Comparison of ENCODE assay signal across 20 cellular contexts in the genomic region with DNA sequence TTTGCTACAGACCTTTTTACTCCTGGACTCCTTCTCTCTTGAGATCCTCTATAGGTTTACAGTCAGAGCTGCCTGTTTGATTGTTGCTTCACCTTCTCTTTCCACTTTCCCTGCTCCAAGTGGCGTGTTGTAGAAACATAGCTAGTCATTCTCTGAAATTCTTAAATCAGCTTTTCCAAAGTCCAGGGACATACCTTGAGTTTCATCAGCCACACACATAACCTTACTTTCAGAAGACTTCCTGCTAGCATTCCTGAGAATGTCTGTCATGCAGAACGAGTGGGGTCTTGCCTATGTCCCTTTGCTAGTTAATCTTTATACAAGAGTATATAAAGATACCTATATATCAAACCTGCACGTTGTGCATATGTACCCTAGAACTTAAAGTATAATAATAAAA.
DNase-seq lines count a peak whose midpoint lies in the region; ATAC-seq and TF ChIP-seq lines count a peak whose summit lies in the region.
"Had no signal": no experiment of that assay in that cellular context is flagged by ENCODE, and none has a peak within 500 bp of the region (broad histone marks: within the 10 kb centered on the region; RNA-seq: fewer than 3 reads in every experiment).

No MANE protein-coding gene starts in this region.

- no peak overlapping the region for H3K4me3 ChIP-seq in RWPE2 (ENCODE audit: severe bottlenecking)
- H3K4me3 ChIP-seq in epithelial cell of proximal tubule (ENCODE audit: low read depth, low read length) = no peak overlapping the region
- no peak overlapping the region for H3K4me3 ChIP-seq in effector memory CD4-positive, alpha-beta T cell (ENCODE audit: insufficient read depth, low read depth, low read length, poor library complexity, severe bottlenecking)
- H3K4me3 ChIP-seq: PC-9, SJCRH30 had no signal

- no peaks in the 10 kb centered on the region for H3K9me3 ChIP-seq in RWPE2 (ENCODE audit: severe bottlenecking)
- no peaks in the 10 kb centered on the region for H3K9me3 ChIP-seq in effector memory CD4-positive, alpha-beta T cell (ENCODE audit: control insufficient read depth, low read length)
- H3K9me3 ChIP-seq: SJCRH30 had no signal

- no peaks in the 10 kb centered on the region for H3K36me3 ChIP-seq in RWPE2 (ENCODE audit: low read depth)
- H3K36me3 ChIP-seq in effector memory CD4-positive, alpha-beta T cell (ENCODE audit: control insufficient read depth, insufficient read depth, low read length) = no peaks in the 10 kb centered on the region
- H3K36me3 ChIP-seq: SJCRH30 had no signal

- H3K27me3 ChIP-seq in RWPE2 (ENCODE audit: insufficient read depth, poor library complexity, severe bottlenecking) = no peaks in the 10 kb centered on the region
- no peaks in the 10 kb centered on the region for H3K27me3 ChIP-seq in effector memory CD4-positive, alpha-beta T cell (replicated peaks; ENCODE audit: control insufficient read depth, insufficient read depth, low read length, poor library complexity, severe bottlenecking)
- H3K27me3 ChIP-seq: SJCRH30 had no signal

- peak overlapping the region; percentile 75 for H3K27ac ChIP-seq in RWPE2 (ENCODE audit: poor library complexity, severe bottlenecking)
- H3K27ac ChIP-seq in effector memory CD4-positive, alpha-beta T cell (ENCODE audit: insufficient read depth, low read length, poor library complexity, severe bottlenecking) = no peak overlapping the region
- H3K27ac ChIP-seq: C4-2B, PC-9, SJCRH30 had no signal

- H3K4me1 ChIP-seq in RWPE2 (ENCODE audit: insufficient read depth, poor library complexity, severe bottlenecking) = peaks cover 22% of the 10 kb centered on the region
- no peaks in the 10 kb centered on the region for H3K4me1 ChIP-seq in effector memory CD4-positive, alpha-beta T cell (ENCODE audit: control insufficient read depth, insufficient read depth, low read length, poor library complexity, severe bottlenecking)

- no peak for TF ChIP-seq CTCF in RWPE2 (IDR thresholded peaks at IDR 0.05; ENCODE audit: poor library complexity, severe bottlenecking)
- TF ChIP-seq CTCF in epithelial cell of proximal tubule (conservative IDR thresholded peaks at IDR 0.05; ENCODE audit: low read depth, low read length) = no peak

- intact Hi-C loops in left cardiac atrium (cut with DNase I) = no loop called here

- peak; percentile 8 for DNase-seq in EL
- DNase-seq in RWPE2 (ENCODE audit: low spot score) = no peak
- DNase-seq in epithelial cell of proximal tubule (ENCODE audit: low read depth) = peak; percentile 38
- DNase-seq in kidney tubule cell (ENCODE audit: low spot score) = peak; percentile 82
- no peak for DNase-seq in NCI-H2196 (lab: John Stamatoyannopoulos, UW; ENCODE audit: unreplicated experiment)
- no peak for DNase-seq in left cardiac atrium
- DNase-seq in effector memory CD4-positive, alpha-beta T cell = no peak
- DNase-seq in SHP77 treated with DMSO at 0.1 percent for 48 hours (lab: John Stamatoyannopoulos, UW) = no peak
- DNase-seq: DMS 273 treated with DMSO at 0.1 percent for 48 hours, DND-41, KBM-7, NCI-H1092 treated with DMSO at 0.1 percent for 48 hours, NCI-H1436 treated with DMSO at 0.1 percent for 48 hours, NCI-H1930, NCI-H2227 treated with DMSO at 0.1 percent for 48 hours, NCI-H510A, NCI-H748 treated with DMSO at 0.1 percent for 48 hours, SJCRH30 had no signal

- ATAC-seq in RWPE2 (ENCODE audit: low read depth) (peak; percentile 97), left cardiac atrium (no peak)

Comparison
In these comparisons a context has a peak if more than half of its experiments do, and no peak if none do; other contexts are left out.
1. DNase-seq: peak in EL (single experiment), epithelial cell of proximal tubule (single experiment) and kidney tubule cell (single experiment); none in RWPE2 (single experiment), NCI-H2196 (single experiment), left cardiac atrium (single experiment), effector memory CD4-positive, alpha-beta T cell (0 of 3) and SHP77 treated with DMSO at 0.1 percent for 48 hours (single experiment).